In genomic region chr10:20686236-20686635, GRCh38 we compare ENCODE assay signal across 27 cellular contexts.
"Had no signal": no experiment of that assay in that cellular context is flagged by ENCODE, and none has a peak within 500 bp of the region (broad histone marks: within the 10 kb centered on the region; RNA-seq: fewer than 3 reads in every experiment).

No MANE protein-coding gene starts in this region.

- H3K4me1 ChIP-seq: gastrocnemius medialis, neural progenitor cell, prostate gland, sigmoid colon, stomach, thyroid gland, upper lobe of left lung had no signal

- H3K79me2 ChIP-seq: hepatocyte had no signal

- H2AFZ ChIP-seq: hepatocyte, neural progenitor cell had no signal

- H3K27ac ChIP-seq: epithelial cell of prostate, gastrocnemius medialis, hepatocyte, neural progenitor cell, prostate gland, sigmoid colon, stomach, thyroid gland, upper lobe of left lung had no signal

- H3K9me3 ChIP-seq: gastrocnemius medialis, mucosa of descending colon, prostate gland, sigmoid colon, stomach, thyroid gland, upper lobe of left lung had no signal

- H3K27me3 ChIP-seq: gastrocnemius medialis, hepatocyte, neural progenitor cell, sigmoid colon, stomach, thyroid gland, upper lobe of left lung had no signal

- H3K4me2 ChIP-seq: hepatocyte, neural progenitor cell had no signal

- DNase-seq: cortex of kidney; effector CD4-positive, alpha-beta T cell; endodermal cell; foreskin fibroblast; gastrocnemius medialis; head of caudate nucleus; kidney; left colon; mucosa of descending colon; naive B cell; nucleus accumbens; sigmoid colon; stimulated activated CD4-positive, alpha-beta T cell treated with anti-CD3 and anti-CD28 coated beads, Interleukin-2, amount 100 ng/mL, for 24 hours; stimulated activated CD4-positive, alpha-beta T cell treated with anti-CD3 and anti-CD28 coated beads, Interleukin-4, amount 100 ng/mL, for 24 hours; stimulated activated naive CD4-positive, alpha-beta T cell treated with Interleukin-2 at 50 U/mL for 16 hours; stomach; thyroid gland; upper lobe of left lung had no signal

- H3K4me3 ChIP-seq: gastrocnemius medialis, hepatocyte, lung, mucosa of descending colon, neural progenitor cell, prostate gland, sigmoid colon, stomach, thyroid gland, upper lobe of left lung had no signal

- H3K36me3 ChIP-seq: gastrocnemius medialis, neural progenitor cell, prostate gland, sigmoid colon, stomach, thyroid gland, upper lobe of left lung had no signal

- H3K4me3 Mint-ChIP-seq: endodermal cell; memory B cell; naive B cell; natural killer cell treated with Interleukin-12 subunit alpha and Interleukin-12 subunit beta and Interleukin-15 and Interleukin-18, amount 100 ng/mL, for 72 hours; neural progenitor cell; stimulated activated effector memory CD8-positive, alpha-beta T cell treated with anti-CD3 and anti-CD28 coated beads, Interleukin-12 subunit alpha, Interleukin-12 subunit beta, amount 100 ng/mL, for 72 hours had no signal

- H3K36me3 Mint-ChIP-seq: memory B cell; naive B cell; neural progenitor cell; stimulated activated effector memory CD8-positive, alpha-beta T cell treated with anti-CD3 and anti-CD28 coated beads, Interleukin-12 subunit alpha, Interleukin-12 subunit beta, amount 100 ng/mL, for 72 hours had no signal

- H3K27ac Mint-ChIP-seq: endodermal cell; memory B cell; naive B cell; natural killer cell treated with Interleukin-12 subunit alpha and Interleukin-12 subunit beta and Interleukin-15 and Interleukin-18, amount 100 ng/mL, for 72 hours; neural progenitor cell; stimulated activated effector memory CD8-positive, alpha-beta T cell treated with anti-CD3 and anti-CD28 coated beads, Interleukin-12 subunit alpha, Interleukin-12 subunit beta, amount 100 ng/mL, for 72 hours had no signal

- H3K4me1 Mint-ChIP-seq: memory B cell; naive B cell; stimulated activated effector memory CD8-positive, alpha-beta T cell treated with anti-CD3 and anti-CD28 coated beads, Interleukin-12 subunit alpha, Interleukin-12 subunit beta, amount 100 ng/mL, for 72 hours had no signal

- H3K27me3 Mint-ChIP-seq: memory B cell; naive B cell; natural killer cell treated with Interleukin-12 subunit alpha and Interleukin-12 subunit beta and Interleukin-15 and Interleukin-18, amount 100 ng/mL, for 72 hours had no signal

- ATAC-seq: esophagus mucosa; gastrocnemius medialis; left colon; mucosa of descending colon; natural killer cell treated with Interleukin-12 subunit alpha and Interleukin-12 subunit beta and Interleukin-15 and Interleukin-18, amount 100 ng/mL, for 72 hours; stimulated activated effector memory CD8-positive, alpha-beta T cell treated with anti-CD3 and anti-CD28 coated beads, Interleukin-12 subunit alpha, Interleukin-12 subunit beta, amount 100 ng/mL, for 72 hours had no signal
